12 cellular contexts compared by ENCODE assay signal in the genomic region with DNA sequence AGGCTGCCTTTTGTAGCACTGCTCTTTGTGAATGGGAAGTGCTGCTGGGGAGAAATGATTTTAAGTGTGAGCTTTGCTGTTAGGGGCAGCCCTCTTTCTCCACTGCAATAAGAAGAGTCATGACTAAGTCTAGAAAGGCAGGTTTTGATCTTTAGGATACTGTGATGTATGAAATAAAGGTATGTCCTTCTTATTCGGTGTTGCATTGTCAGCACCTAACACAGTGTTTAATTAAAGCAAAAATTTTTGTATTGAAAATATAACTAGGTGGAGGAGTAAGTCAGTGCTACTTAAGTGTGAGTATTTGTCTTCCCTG.
A peak's percentile ranks its signal among the peaks of the same experiment; 100 is the strongest.
DNase-seq lines count a peak whose midpoint lies in the region; ATAC-seq and TF ChIP-seq lines count a peak whose summit lies in the region.
"Had no signal": no experiment of that assay in that cellular context is flagged by ENCODE, and none has a peak within 500 bp of the region (broad histone marks: within the 10 kb centered on the region; RNA-seq: fewer than 3 reads in every experiment).

No MANE protein-coding gene starts in this region.

- H3K27ac ChIP-seq in mucosa of rectum (ENCODE audit: low read depth in 2 of 2, low read length in 2 of 2): peak overlapping the region; percentile 86 to 90

- H3K4me1 ChIP-seq in mucosa of rectum (ENCODE audit: control insufficient read depth in 2 of 2, insufficient read depth in 2 of 2, low read length in 2 of 2): peaks cover 42 to 46% of the 10 kb centered on the region in 2 donors

- no peaks in the 10 kb centered on the region for H3K27me3 Mint-ChIP-seq in activated CD8-positive, alpha-beta memory T cell treated with anti-CD3 and anti-CD28 coated beads, Interleukin-2, amount 10 ng/mL, durations not matched to agents 7 days and 5 days
- H3K27me3 Mint-ChIP-seq in activated T-helper 17 cell treated with anti-CD3 and anti-CD28 coated beads, Interleukin-2, amount 50 U/mL, for 72 hours: no peaks in the 10 kb centered on the region
- no peaks in the 10 kb centered on the region for H3K27me3 Mint-ChIP-seq in type B pancreatic cell

- DNase-seq in activated CD8-positive, alpha-beta memory T cell treated with anti-CD3 and anti-CD28 coated beads, Interleukin-2, amount 10 ng/mL, durations not matched to agents 7 days and 5 days: no peak
- DNase-seq in activated CD8-positive, alpha-beta memory T cell treated with anti-CD3 and anti-CD28 coated beads, Interleukin-2, amount 50 U/mL, for 48 hours: no peak
- DNase-seq in type B pancreatic cell (ENCODE audit: extremely low spot score, unreplicated experiment): no peak
- no peak for DNase-seq in DMS153 (lab: John Stamatoyannopoulos, UW)
- DNase-seq: dorsolateral prefrontal cortex, NCI-H146, occipital lobe, Right ventricle myocardium superior had no signal

- peak overlapping the region; percentile 36 to 38 for H3K9ac ChIP-seq in mucosa of rectum (ENCODE audit: low read depth in 1 of 2, low read length in 2 of 2)

- ATAC-seq in activated CD8-positive, alpha-beta memory T cell treated with anti-CD3 and anti-CD28 coated beads, Interleukin-2, amount 10 ng/mL, durations not matched to agents 7 days and 5 days: no peak
- peak; percentile 49 for ATAC-seq in activated T-helper 17 cell treated with anti-CD3 and anti-CD28 coated beads, Interleukin-2, amount 50 U/mL, for 72 hours (replicated peaks)
- no peak for ATAC-seq in HG03469 (IDR thresholded peaks at IDR 0.05; ENCODE audit: unreplicated experiment)
- ATAC-seq in HG03175 (IDR thresholded peaks at IDR 0.05; ENCODE audit: unreplicated experiment): no peak

- peaks cover 8% of the 10 kb centered on the region for H3K36me3 Mint-ChIP-seq in activated CD8-positive, alpha-beta memory T cell treated with anti-CD3 and anti-CD28 coated beads, Interleukin-2, amount 10 ng/mL, durations not matched to agents 7 days and 5 days
- peaks cover 42% of the 10 kb centered on the region for H3K36me3 Mint-ChIP-seq in activated T-helper 17 cell treated with anti-CD3 and anti-CD28 coated beads, Interleukin-2, amount 50 U/mL, for 72 hours (ENCODE audit: low read depth)
- peaks cover 33% of the 10 kb centered on the region for H3K36me3 Mint-ChIP-seq in type B pancreatic cell

- H3K4me1 Mint-ChIP-seq in activated CD8-positive, alpha-beta memory T cell treated with anti-CD3 and anti-CD28 coated beads, Interleukin-2, amount 10 ng/mL, durations not matched to agents 7 days and 5 days: peaks cover 43% of the 10 kb centered on the region
- H3K4me1 Mint-ChIP-seq in activated T-helper 17 cell treated with anti-CD3 and anti-CD28 coated beads, Interleukin-2, amount 50 U/mL, for 72 hours: peaks cover 60% of the 10 kb centered on the region
- H3K4me1 Mint-ChIP-seq in type B pancreatic cell (ENCODE audit: unreplicated experiment): peaks cover 10% of the 10 kb centered on the region

- H3K27ac Mint-ChIP-seq in activated CD8-positive, alpha-beta memory T cell treated with anti-CD3 and anti-CD28 coated beads, Interleukin-2, amount 10 ng/mL, durations not matched to agents 7 days and 5 days: peak overlapping the region; percentile 4
- H3K27ac Mint-ChIP-seq in activated T-helper 17 cell treated with anti-CD3 and anti-CD28 coated beads, Interleukin-2, amount 50 U/mL, for 72 hours: peak overlapping the region; percentile 81
- H3K27ac Mint-ChIP-seq in type B pancreatic cell: peak overlapping the region; percentile 95

- H3K9me3 ChIP-seq in mucosa of rectum (ENCODE audit: control insufficient read depth in 2 of 2, low read length in 2 of 2): no peaks in the 10 kb centered on the region

- peak overlapping the region in 1 of 2 donors; percentile 27 for H3K4me3 ChIP-seq in mucosa of rectum (ENCODE audit: low read length in 2 of 2)
- H3K4me3 ChIP-seq: dorsolateral prefrontal cortex had no signal

- H3K36me3 ChIP-seq in mucosa of rectum (ENCODE audit: control insufficient read depth in 2 of 2, insufficient read depth in 2 of 2, low read length in 2 of 2): no peaks in the 10 kb centered on the region

- H3K4me3 Mint-ChIP-seq in activated CD8-positive, alpha-beta memory T cell treated with anti-CD3 and anti-CD28 coated beads, Interleukin-2, amount 10 ng/mL, durations not matched to agents 7 days and 5 days: no peak overlapping the region
- peak overlapping the region; percentile 77 for H3K4me3 Mint-ChIP-seq in activated T-helper 17 cell treated with anti-CD3 and anti-CD28 coated beads, Interleukin-2, amount 50 U/mL, for 72 hours
- peak overlapping the region; percentile 42 for H3K4me3 Mint-ChIP-seq in type B pancreatic cell

- H3K9me3 Mint-ChIP-seq in activated CD8-positive, alpha-beta memory T cell treated with anti-CD3 and anti-CD28 coated beads, Interleukin-2, amount 10 ng/mL, durations not matched to agents 7 days and 5 days (ENCODE audit: low read depth): no peaks in the 10 kb centered on the region
- no peaks in the 10 kb centered on the region for H3K9me3 Mint-ChIP-seq in activated T-helper 17 cell treated with anti-CD3 and anti-CD28 coated beads, Interleukin-2, amount 50 U/mL, for 72 hours
- H3K9me3 Mint-ChIP-seq in type B pancreatic cell: peaks cover 10% of the 10 kb centered on the region

- CTCF ChIA-PET in activated CD8-positive, alpha-beta memory T cell treated with anti-CD3 and anti-CD28 coated beads, Interleukin-2, amount 10 ng/mL, durations not matched to agents 7 days and 5 days (lab: Charles Lee): interaction anchor here (0.6 to 1.9 kb wide), 2 partner anchors 9 to 31 kb away, joined by 4 to 5 read pairs; no protein-coding TSS in a partner anchor

- H3K27me3 ChIP-seq in mucosa of rectum (ENCODE audit: control insufficient read depth in 2 of 2, insufficient read depth in 2 of 2, low read length in 2 of 2): no peaks in the 10 kb centered on the region
- H3K27me3 ChIP-seq: dorsolateral prefrontal cortex had no signal

- TF ChIP-seq CTCF in type B pancreatic cell (conservative IDR thresholded peaks at IDR 0.05): no peak

Comparison
In these comparisons a context has a peak if more than half of its experiments do, and no peak if none do; other contexts are left out.
1. H3K27ac Mint-ChIP-seq: peak in every context shown above with its lines; median percentile 95 in type B pancreatic cell; 81 in activated T-helper 17 cell treated with anti-CD3 and anti-CD28 coated beads, Interleukin-2, amount 50 U/mL, for 72 hours; 4 in activated CD8-positive, alpha-beta memory T cell treated with anti-CD3 and anti-CD28 coated beads, Interleukin-2, amount 10 ng/mL, durations not matched to agents 7 days and 5 days.